8 cellular contexts compared by ENCODE assay signal in genomic region chr16:22189473-22190168, GRCh38. TPM values are rescaled to one million over a fixed set of nuclear protein-coding genes. Genes with fewer than 3 reads are reported as not detected.
A peak's percentile ranks its signal among the peaks of the same experiment; 100 is the strongest.
DNase-seq lines count a peak whose midpoint lies in the region; ATAC-seq and TF ChIP-seq lines count a peak whose summit lies in the region.

No MANE protein-coding gene starts in this region.

- POLR2A ChIA-PET in OCI-LY7 (lab: Charles Lee): interaction anchor here (0.6 to 1.8 kb wide), 5 partner anchors 9 to 112 kb away, joined by 3 to 6 read pairs (median 5); partner anchors contain the start of gene EEF2K

- no peaks in the 10 kb centered on the region for H4K20me1 ChIP-seq in OCI-LY7 (ENCODE audit: insufficient read depth, low read length)

- peaks cover 8% of the 10 kb centered on the region for H3K9me3 Mint-ChIP-seq in activated naive CD4-positive, alpha-beta T cell treated with anti-CD3 and anti-CD28 coated beads, Interleukin-2, amount 50 U/mL, for 24 hours

- intact Hi-C loops in OCI-LY7 (cut with micrococcal nuclease; ENCODE audit: unreplicated experiment): loop anchor here (1.0 to 5.0 kb wide), 4 partner anchors 92 to 237 kb away; partner anchors contain the start of genes CDR2 and UQCRC2

- no TSS peak for BruUV-seq in OCI-LY7 (replicated peaks; lab: Mats Ljungman, UMichigan)

- no peaks in the 10 kb centered on the region for H3K36me3 ChIP-seq in OCI-LY7 (ENCODE audit: insufficient read depth, low read length)
- no peaks in the 10 kb centered on the region for H3K36me3 ChIP-seq in right atrium auricular region

- H3K4me3 Mint-ChIP-seq in activated naive CD4-positive, alpha-beta T cell treated with anti-CD3 and anti-CD28 coated beads, Interleukin-2, amount 50 U/mL, for 24 hours: peak overlapping the region; percentile 91

- H3K4me3 ChIP-seq in OCI-LY7 (ENCODE audit: low read depth, low read length, poor library complexity, severe bottlenecking): peak overlapping the region; percentile 78
- H3K4me3 ChIP-seq in right atrium auricular region: peak overlapping the region; percentile 51 to 77
- peak overlapping the region; percentile 39 to 64 (median 55) for H3K4me3 ChIP-seq in skin epidermis

- CTCF ChIA-PET in OCI-LY7 (lab: Charles Lee; ENCODE audit: unreplicated experiment): interaction anchor here (1.0 to 1.5 kb wide), 2 partner anchors 15 to 112 kb away, joined by 3 to 4 read pairs; no protein-coding TSS in a partner anchor

- H3K79me2 ChIP-seq in OCI-LY7 (ENCODE audit: insufficient read depth, low read depth, low read length): no peaks in the 10 kb centered on the region

- H3K27me3 ChIP-seq in right atrium auricular region: no peaks in the 10 kb centered on the region

- ATAC-seq in GM21786 (IDR thresholded peaks at IDR 0.05; ENCODE audit: unreplicated experiment): peak; percentile 14
- ATAC-seq in HG03159 (IDR thresholded peaks at IDR 0.05; ENCODE audit: unreplicated experiment): no peak

- peak overlapping the region; percentile 89 for H3K27ac Mint-ChIP-seq in activated naive CD4-positive, alpha-beta T cell treated with anti-CD3 and anti-CD28 coated beads, Interleukin-2, amount 50 U/mL, for 24 hours

- H3K4me1 ChIP-seq in OCI-LY7 (ENCODE audit: insufficient read depth, low read length, poor library complexity, severe bottlenecking): peaks cover 30% of the 10 kb centered on the region
- H3K4me1 ChIP-seq in right atrium auricular region: peaks cover 0 to 34% of the 10 kb centered on the region in 2 donors

- H3K27ac ChIP-seq in OCI-LY7 (ENCODE audit: low read depth, low read length, poor library complexity, severe bottlenecking) (peak overlapping the region; percentile 83), right atrium auricular region (peak overlapping the region; percentile 95 to 97), skin epidermis (peak overlapping the region; percentile 56 to 97 (median 93))

- no peaks in the 10 kb centered on the region for H3K9me3 ChIP-seq in OCI-LY7 (ENCODE audit: low read length)
- no peaks in the 10 kb centered on the region for H3K9me3 ChIP-seq in right atrium auricular region

- peaks cover 52% of the 10 kb centered on the region for H3K4me1 Mint-ChIP-seq in activated naive CD4-positive, alpha-beta T cell treated with anti-CD3 and anti-CD28 coated beads, Interleukin-2, amount 50 U/mL, for 24 hours

- no peaks in the 10 kb centered on the region for H3K9me2 ChIP-seq in OCI-LY7 (ENCODE audit: insufficient read depth, low read length)

- H3K36me3 Mint-ChIP-seq in activated naive CD4-positive, alpha-beta T cell treated with anti-CD3 and anti-CD28 coated beads, Interleukin-2, amount 50 U/mL, for 24 hours: peaks cover under 1% of the 10 kb centered on the region

- H3K27me3 Mint-ChIP-seq in activated naive CD4-positive, alpha-beta T cell treated with anti-CD3 and anti-CD28 coated beads, Interleukin-2, amount 50 U/mL, for 24 hours: no peaks in the 10 kb centered on the region

- peak overlapping the region; percentile 93 for H3K4me2 ChIP-seq in OCI-LY7 (ENCODE audit: low read length)

- TF ChIP-seq CTCF in OCI-LY7 (conservative IDR thresholded peaks at IDR 0.05; ENCODE audit: low read length): no peak
- TF ChIP-seq CTCF in right atrium auricular region (IDR thresholded peaks at IDR 0.05): no peak

- DNase-seq in DMS 273 (lab: John Stamatoyannopoulos, UW; ENCODE audit: unreplicated experiment) (peak; percentile 72), OCI-LY7 (ENCODE audit: low spot score) (peak; percentile 79), right atrium auricular region (ENCODE audit: low spot score) (peak; percentile 73), Ammon's horn (ENCODE audit: low spot score) (no peak)

- peak overlapping the region; percentile 66 for H2AFZ ChIP-seq in OCI-LY7 (ENCODE audit: low read length)

RNA-seq across cellular contexts. Expression of gene EEF2K, which starts 16.5 kb away (rescaled TPM):
- 17.6 and 23.8 TPM in 2 replicates for total RNA-seq in OCI-LY7 (2014; rRNA removed; shearing (Covaris generic))
- total RNA-seq in OCI-LY7 (2022) (40.0 and 42.3 TPM in 2 replicates), right atrium auricular region (10 to 100 TPM; 12.9 to 18.9 TPM)

RNA-seq across cellular contexts. Expression of gene SDR42E2, which starts 27.3 kb away (rescaled TPM):
- not detected in 2 replicates for total RNA-seq in OCI-LY7 (2014; rRNA removed; shearing (Covaris generic))
- 0.28 and 0.29 TPM in 2 replicates for total RNA-seq in OCI-LY7 (2022)
- not detected for total RNA-seq in right atrium auricular region
